ENCODE assay signal across 38 cellular contexts in genomic region chrX:133549319-133549933, GRCh38.
"Had no signal": no experiment of that assay in that cellular context is flagged by ENCODE, and none has a peak within 500 bp of the region (broad histone marks: within the 10 kb centered on the region; RNA-seq: fewer than 3 reads in every experiment).

No MANE protein-coding gene starts in this region.

- FAIRE-seq: bronchial epithelial cell had no signal

- H3K27ac ChIP-seq: adrenal gland, ascending aorta, body of pancreas, brain microvascular endothelial cell, breast epithelium, cardiac muscle cell had no signal

- H3K4me1 ChIP-seq: adrenal gland, ascending aorta, breast epithelium had no signal

- H3K36me3 Mint-ChIP-seq: activated naive CD4-positive, alpha-beta T cell treated with anti-CD3 and anti-CD28 coated beads, Interleukin-2, amount 10 ng/mL, durations not matched to agents 7 days and 5 days; activated naive CD4-positive, alpha-beta T cell treated with anti-CD3 and anti-CD28 coated beads, Interleukin-2, amount 50 U/mL, for 24 hours; activated naive CD4-positive, alpha-beta T cell treated with anti-CD3 and anti-CD28 coated beads, Interleukin-2, amount 50 U/mL, for 72 hours; activated naive CD8-positive, alpha-beta T cell treated with anti-CD3 and anti-CD28 coated beads, Interleukin-2, amount 10 ng/mL, durations not matched to agents 7 days and 5 days had no signal

- H3K9me3 Mint-ChIP-seq: activated naive CD4-positive, alpha-beta T cell treated with anti-CD3 and anti-CD28 coated beads for 36 hours; activated naive CD4-positive, alpha-beta T cell treated with anti-CD3 and anti-CD28 coated beads, Interleukin-2, amount 10 ng/mL, durations not matched to agents 7 days and 5 days; activated naive CD8-positive, alpha-beta T cell treated with anti-CD3 and anti-CD28 coated beads, Interleukin-2, amount 50 U/mL, for 24 hours; activated T-helper 1 cell treated with anti-CD3 and anti-CD28 coated beads, Interleukin-12 subunit alpha, Interleukin-12 subunit beta, Interleukin-2, Interleukin-4 antibody, amounts not matched to agents 30 ng/mL and 10 ng/mL and 1 ng/mL, durations not matched to agents 14 hours and 24 hours and 36 hours; activated T-helper 17 cell treated with anti-CD3 and anti-CD28 coated beads, Interleukin-2, amount 50 U/mL, for 72 hours; activated T-helper 2 cell treated with anti-CD3 and anti-CD28 coated beads, Interferon-gamma antibody, Interleukin-2, Interleukin-4, amounts not matched to agents 10 μg/mL and 5 μg/mL and 100 μg/mL, durations not matched to agents 14 hours and 24 hours and 36 hours had no signal

- H3K4me3 Mint-ChIP-seq: activated naive CD4-positive, alpha-beta T cell treated with anti-CD3 and anti-CD28 coated beads for 36 hours; activated naive CD4-positive, alpha-beta T cell treated with anti-CD3 and anti-CD28 coated beads, Interleukin-2, amount 10 ng/mL, durations not matched to agents 7 days and 5 days; activated naive CD4-positive, alpha-beta T cell treated with anti-CD3 and anti-CD28 coated beads, Interleukin-2, amount 50 U/mL, for 24 hours; activated naive CD8-positive, alpha-beta T cell; activated naive CD8-positive, alpha-beta T cell treated with anti-CD3 and anti-CD28 coated beads for 36 hours; activated naive CD8-positive, alpha-beta T cell treated with anti-CD3 and anti-CD28 coated beads, Interleukin-2, amount 10 ng/mL, durations not matched to agents 7 days and 5 days; activated naive CD8-positive, alpha-beta T cell treated with anti-CD3 and anti-CD28 coated beads, Interleukin-2, amount 50 U/mL, for 24 hours; activated T-cell treated with anti-CD3 and anti-CD28 coated beads, Interleukin-2, amount 50 U/mL, for 24 hours; activated T-cell treated with anti-CD3 and anti-CD28 coated beads, Interleukin-2, amount 50 U/mL, for 4 hours; activated T-helper 1 cell treated with anti-CD3 and anti-CD28 coated beads, Interleukin-12 subunit alpha, Interleukin-12 subunit beta, Interleukin-2, Interleukin-4 antibody, amounts not matched to agents 30 ng/mL and 10 ng/mL and 1 ng/mL, durations not matched to agents 14 hours and 24 hours and 36 hours; activated T-helper 17 cell treated with anti-CD3 and anti-CD28 coated beads, Interleukin-2, amount 50 U/mL, for 72 hours; brain; central memory CD8-positive, alpha-beta T cell had no signal

- H3K27me3 Mint-ChIP-seq: activated naive CD4-positive, alpha-beta T cell treated with anti-CD3 and anti-CD28 coated beads, Interleukin-2, amount 10 ng/mL, durations not matched to agents 7 days and 5 days; activated naive CD4-positive, alpha-beta T cell treated with anti-CD3 and anti-CD28 coated beads, Interleukin-2, amount 50 U/mL, for 24 hours; activated naive CD8-positive, alpha-beta T cell; activated naive CD8-positive, alpha-beta T cell treated with anti-CD3 and anti-CD28 coated beads for 36 hours; activated T-helper 17 cell treated with anti-CD3 and anti-CD28 coated beads, Interleukin-2, amount 50 U/mL, for 72 hours; central memory CD8-positive, alpha-beta T cell had no signal

- H3K4me1 Mint-ChIP-seq: activated naive CD4-positive, alpha-beta T cell treated with anti-CD3 and anti-CD28 coated beads, Interleukin-2, amount 10 ng/mL, durations not matched to agents 7 days and 5 days; activated naive CD4-positive, alpha-beta T cell treated with anti-CD3 and anti-CD28 coated beads, Interleukin-2, amount 50 U/mL, for 24 hours; activated naive CD8-positive, alpha-beta T cell treated with anti-CD3 and anti-CD28 coated beads for 36 hours; activated naive CD8-positive, alpha-beta T cell treated with anti-CD3 and anti-CD28 coated beads, Interleukin-2, amount 10 ng/mL, durations not matched to agents 7 days and 5 days; activated naive CD8-positive, alpha-beta T cell treated with anti-CD3 and anti-CD28 coated beads, Interleukin-2, amount 50 U/mL, for 24 hours; activated T-helper 17 cell treated with anti-CD3 and anti-CD28 coated beads, Interleukin-2, amount 50 U/mL, for 72 hours; central memory CD8-positive, alpha-beta T cell had no signal

- H3K9me3 ChIP-seq: adrenal gland, body of pancreas, breast epithelium had no signal

- H3K36me3 ChIP-seq: adrenal gland, ascending aorta, brain microvascular endothelial cell, breast epithelium, cardiac muscle cell had no signal

- H3K27me3 ChIP-seq: ascending aorta, body of pancreas, brain microvascular endothelial cell, cardiac muscle cell had no signal

- H3K4me3 ChIP-seq: adrenal gland, ascending aorta, body of pancreas, breast epithelium, cardiac muscle cell had no signal

- H3K27ac Mint-ChIP-seq: activated naive CD4-positive, alpha-beta T cell treated with anti-CD3 and anti-CD28 coated beads for 36 hours; activated naive CD4-positive, alpha-beta T cell treated with anti-CD3 and anti-CD28 coated beads, Interleukin-2, amount 10 ng/mL, durations not matched to agents 7 days and 5 days; activated naive CD4-positive, alpha-beta T cell treated with anti-CD3 and anti-CD28 coated beads, Interleukin-2, amount 50 U/mL, for 24 hours; activated naive CD8-positive, alpha-beta T cell; activated naive CD8-positive, alpha-beta T cell treated with anti-CD3 and anti-CD28 coated beads for 36 hours; activated naive CD8-positive, alpha-beta T cell treated with anti-CD3 and anti-CD28 coated beads, Interleukin-2, amount 10 ng/mL, durations not matched to agents 7 days and 5 days; activated naive CD8-positive, alpha-beta T cell treated with anti-CD3 and anti-CD28 coated beads, Interleukin-2, amount 50 U/mL, for 24 hours; activated T-cell treated with anti-CD3 and anti-CD28 coated beads, Interleukin-2, amount 50 U/mL, for 24 hours; activated T-helper 1 cell treated with anti-CD3 and anti-CD28 coated beads, Interleukin-12 subunit alpha, Interleukin-12 subunit beta, Interleukin-2, Interleukin-4 antibody, amounts not matched to agents 30 ng/mL and 10 ng/mL and 1 ng/mL, durations not matched to agents 14 hours and 24 hours and 36 hours; activated T-helper 17 cell treated with anti-CD3 and anti-CD28 coated beads, Interleukin-2, amount 50 U/mL, for 72 hours; activated T-helper 2 cell treated with anti-CD3 and anti-CD28 coated beads, Interferon-gamma antibody, Interleukin-2, Interleukin-4, amounts not matched to agents 10 μg/mL and 5 μg/mL and 100 μg/mL, durations not matched to agents 14 hours and 24 hours and 36 hours had no signal

- ATAC-seq: activated naive CD4-positive, alpha-beta T cell treated with anti-CD3 and anti-CD28 coated beads, Interleukin-2, amount 50 U/mL, for 72 hours; activated naive CD8-positive, alpha-beta T cell treated with anti-CD3 and anti-CD28 coated beads, Interleukin-2, amount 50 U/mL, for 24 hours; activated T-cell treated with anti-CD3 and anti-CD28 coated beads, Interleukin-2, amount 50 U/mL, for 4 hours; activated T-helper 17 cell treated with anti-CD3 and anti-CD28 coated beads, Interleukin-2, amount 50 U/mL, for 72 hours; body of pancreas had no signal

- DNase-seq: activated effector memory CD4-positive, alpha-beta T cell treated with anti-CD3 and anti-CD28 coated beads, Interleukin-2, amount 50 U/mL, for 16 hours; activated effector memory CD4-positive, alpha-beta T cell treated with Interleukin-2 at 50 U/mL for 16 hours; activated gamma-delta T cell; activated gamma-delta T cell treated with Interleukin-2 at 50 U/mL for 16 hours; activated naive CD4-positive, alpha-beta T cell; activated naive CD4-positive, alpha-beta T cell treated with anti-CD3 and anti-CD28 coated beads for 36 hours; activated naive CD4-positive, alpha-beta T cell treated with anti-CD3 and anti-CD28 coated beads, Interleukin-2, amount 10 ng/mL, durations not matched to agents 7 days and 5 days; activated naive CD4-positive, alpha-beta T cell treated with anti-CD3 and anti-CD28 coated beads, Interleukin-2, amount 50 U/mL, for 16 hours; activated naive CD4-positive, alpha-beta T cell treated with Interleukin-2 at 50 U/mL for 16 hours; activated naive CD8-positive, alpha-beta T cell treated with anti-CD3 and anti-CD28 coated beads for 36 hours; activated naive CD8-positive, alpha-beta T cell treated with anti-CD3 and anti-CD28 coated beads, Interleukin-2, amount 10 ng/mL, durations not matched to agents 7 days and 5 days; activated naive CD8-positive, alpha-beta T cell treated with anti-CD3 and anti-CD28 coated beads, Interleukin-2, amount 50 U/mL, for 24 hours; activated T-cell treated with anti-CD3 and anti-CD28 coated beads, Interleukin-2, amount 50 U/mL, for 1 hour; activated T-cell treated with anti-CD3 and anti-CD28 coated beads, Interleukin-2, amount 50 U/mL, for 24 hours; activated T-cell treated with anti-CD3 and anti-CD28 coated beads, Interleukin-2, amount 50 U/mL, for 4 hours; activated T-cell treated with anti-CD3 and anti-CD28 coated beads, Interleukin-2, amount 50 U/mL, for 48 hours; adrenal gland; amniotic stem cell; amygdala; anterior cingulate cortex; aorta; body of pancreas; brain microvascular endothelial cell; caudate nucleus; central memory CD4-positive, alpha-beta T cell; cerebellar nuclear complex had no signal
